In the genomic region with DNA sequence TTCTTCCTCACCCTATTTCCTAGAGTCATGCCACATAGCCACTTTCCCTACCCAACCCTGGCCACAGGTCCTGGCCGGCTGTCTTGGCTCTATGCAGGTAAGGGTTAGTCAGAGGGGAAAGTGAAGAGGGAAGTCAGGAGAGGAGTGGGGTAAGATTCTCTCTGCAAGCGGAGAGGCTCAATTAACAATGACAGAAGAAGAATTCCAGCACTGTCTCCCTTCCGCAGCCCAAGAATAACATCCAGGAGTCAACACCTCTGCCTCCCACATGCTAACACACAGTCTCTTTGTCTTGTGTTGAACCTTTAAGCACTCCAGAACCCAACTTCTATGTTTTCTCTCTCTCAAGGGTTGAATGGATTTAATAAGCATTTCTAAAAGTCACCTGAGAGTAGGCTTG, we compare ENCODE assay signal across 18 cellular contexts.
DNase-seq lines count a peak whose midpoint lies in the region; ATAC-seq and TF ChIP-seq lines count a peak whose summit lies in the region.
"Had no signal": no experiment of that assay in that cellular context is flagged by ENCODE, and none has a peak within 500 bp of the region (broad histone marks: within the 10 kb centered on the region; RNA-seq: fewer than 3 reads in every experiment).

No MANE protein-coding gene starts in this region.

- no peaks in the 10 kb centered on the region for H3K27me3 Mint-ChIP-seq in mesothelial cell of epicardium (ENCODE audit: low read depth)
- H3K27me3 Mint-ChIP-seq: CD4-positive, alpha-beta memory T cell had no signal

- ATAC-seq in Right ventricle myocardium inferior (no peak), sciatic nerve (peak; percentile 48)

- H3K9me3 Mint-ChIP-seq in mesothelial cell of epicardium = peaks cover 4% of the 10 kb centered on the region
- H3K9me3 Mint-ChIP-seq: CD4-positive, alpha-beta memory T cell had no signal

- H3K4me3 Mint-ChIP-seq in mesothelial cell of epicardium = no peak overlapping the region
- H3K4me3 Mint-ChIP-seq: CD14-positive monocyte; CD4-positive, alpha-beta memory T cell had no signal

- intact Hi-C loops in Right ventricle myocardium inferior (cut with DNase I) (loop anchor here (10.0 kb wide), 1 partner anchor 113 kb away; no protein-coding TSS in a partner anchor), sciatic nerve (cut with DNase I) (no loop called here), esophagus muscularis mucosa (cut with DNase I) (no loop called here)

- no peak for TF ChIP-seq EP300 in esophagus muscularis mucosa (IDR thresholded peaks at IDR 0.05)

- no peak overlapping the region for H3K4me3 ChIP-seq in cardiac muscle cell
- no peak overlapping the region for H3K4me3 ChIP-seq in esophagus muscularis mucosa
- H3K4me3 ChIP-seq: BLaER1, GM23248 had no signal

- H3K4me1 ChIP-seq in cardiac muscle cell (ENCODE audit: low read depth) (peaks cover 28% of the 10 kb centered on the region), esophagus muscularis mucosa (peaks cover 0 to 15% (median 13%) of the 10 kb centered on the region in 4 donors)

- H3K9me3 ChIP-seq in cardiac muscle cell (ENCODE audit: low read depth) (no peaks in the 10 kb centered on the region), esophagus muscularis mucosa (no peaks in the 10 kb centered on the region)

- H3K27me3 ChIP-seq in cardiac muscle cell = no peaks in the 10 kb centered on the region
- no peaks in the 10 kb centered on the region for H3K27me3 ChIP-seq in esophagus muscularis mucosa
- H3K27me3 ChIP-seq: BLaER1 had no signal

- TF ChIP-seq POLR2A in esophagus muscularis mucosa (IDR thresholded peaks at IDR 0.05; ENCODE audit: low read depth) = no peak

- H3K36me3 ChIP-seq in cardiac muscle cell = no peaks in the 10 kb centered on the region
- H3K36me3 ChIP-seq in esophagus muscularis mucosa = no peaks in the 10 kb centered on the region
- H3K36me3 ChIP-seq: BLaER1 had no signal

- H3K36me3 Mint-ChIP-seq in mesothelial cell of epicardium = peaks cover 3% of the 10 kb centered on the region

- WGBS in esophagus muscularis mucosa = 78% methylated on average over 3 of the region's 3 CpGs

- H3K27ac ChIP-seq in cardiac muscle cell = peak overlapping the region; percentile 59
- no peak overlapping the region for H3K27ac ChIP-seq in esophagus muscularis mucosa (replicated peaks in 1 of 4)
- H3K27ac ChIP-seq: BLaER1, GM23248, HL-60 had no signal

- peaks cover 49% of the 10 kb centered on the region for H3K4me1 Mint-ChIP-seq in mesothelial cell of epicardium

- TF ChIP-seq CTCF in cardiac muscle cell (IDR thresholded peaks at IDR 0.05; ENCODE audit: low read depth, low read length) = no peak
- no peak for TF ChIP-seq CTCF in mesothelial cell of epicardium (IDR thresholded peaks at IDR 0.05; ENCODE audit: unreplicated experiment)
- TF ChIP-seq CTCF in esophagus muscularis mucosa (IDR thresholded peaks at IDR 0.05) = no peak

- H3K27ac Mint-ChIP-seq in mesothelial cell of epicardium = peak overlapping the region; percentile 80
- H3K27ac Mint-ChIP-seq: CD4-positive, alpha-beta memory T cell had no signal

- DNase-seq in cardiac muscle cell (ENCODE audit: low read depth in 1 of 2, low spot score in 1 of 2) = no peak
- no peak for DNase-seq in Right ventricle myocardium inferior (ENCODE audit: missing footprints)
- DNase-seq in mesothelial cell of epicardium (ENCODE audit: low spot score in 2 of 2, unreplicated experiment in 2 of 2) = no peak
- DNase-seq in sciatic nerve (ENCODE audit: low spot score) = no peak
- DNase-seq in esophagus muscularis mucosa (ENCODE audit: extremely low spot score) = no peak
- DNase-seq in putamen (ENCODE audit: low spot score) = no peak
- DNase-seq in NCI-H526 treated with DMSO at 0.1 percent for 48 hours (lab: John Stamatoyannopoulos, UW) = no peak
- no peak for DNase-seq in activated CD4-positive, CD25-positive, alpha-beta regulatory T cell (lab: John Stamatoyannopoulos, UW)
- DNase-seq: 8988T; CD4-positive, alpha-beta memory T cell; DMS153; DMS79; GDM1; GM23248; HCEC 1CT had no signal
